16 cellular contexts compared by ENCODE assay signal in genomic region chr22:36551096-36551495, GRCh38. TPM values are rescaled to one million over a fixed set of nuclear protein-coding genes. Genes with fewer than 3 reads are reported as not detected.
DNase-seq lines count a peak whose midpoint lies in the region; ATAC-seq and TF ChIP-seq lines count a peak whose summit lies in the region.
"Had no signal": no experiment of that assay in that cellular context is flagged by ENCODE, and none has a peak within 500 bp of the region (broad histone marks: within the 10 kb centered on the region; RNA-seq: fewer than 3 reads in every experiment).

No MANE protein-coding gene starts in this region.

- H3K9me3 Mint-ChIP-seq in glutamatergic neuron (ENCODE audit: unreplicated experiment) (peaks cover 4% of the 10 kb centered on the region), natural killer cell (no peaks in the 10 kb centered on the region)
- H3K9me3 Mint-ChIP-seq in stimulated activated memory B cell treated with anti-CD40 and anti-IgM and Interleukin-4, amounts not matched to agents 10 μg/mL and 1 μg/mL and 100 μg/mL, for 72 hours = no peaks in the 10 kb centered on the region
- H3K9me3 Mint-ChIP-seq: CD4-positive, CD25-positive, alpha-beta regulatory T cell; H9 had no signal

- no peaks in the 10 kb centered on the region for H3K36me3 ChIP-seq in HEK293 (ENCODE audit: control insufficient read depth in 2 of 2, insufficient read depth in 1 of 2, low read length in 2 of 2)

- no peak overlapping the region for H3K27ac ChIP-seq in HEK293 (ENCODE audit: extremely low read depth, low read depth, low read length)
- H3K27ac ChIP-seq: HL-60 had no signal

- no peak for DNase-seq in glutamatergic neuron
- no peak for DNase-seq in DMS79 treated with DMSO at 0.1 percent for 48 hours (lab: John Stamatoyannopoulos, UW)
- DNase-seq in NCI-H345 treated with DMSO at 0.1 percent for 48 hours (lab: John Stamatoyannopoulos, UW; ENCODE audit: unreplicated experiment) = no peak
- DNase-seq in natural killer cell = no peak
- DNase-seq: ACHN; C1 segment of cervical spinal cord; CD4-positive, CD25-positive, alpha-beta regulatory T cell; CD8-positive, alpha-beta memory T cell; DMS 273 treated with DMSO at 0.1 percent for 48 hours; DMS53; H9 had no signal

- intact Hi-C loops in natural killer cell (cut with micrococcal nuclease) = no loop called here

- H3K4me3 Mint-ChIP-seq in glutamatergic neuron (ENCODE audit: unreplicated experiment) (no peak overlapping the region), natural killer cell (no peak overlapping the region)
- no peak overlapping the region for H3K4me3 Mint-ChIP-seq in stimulated activated memory B cell treated with anti-CD40 and anti-IgM and Interleukin-4, amounts not matched to agents 10 μg/mL and 1 μg/mL and 100 μg/mL, for 72 hours
- H3K4me3 Mint-ChIP-seq: CD4-positive, CD25-positive, alpha-beta regulatory T cell; CD8-positive, alpha-beta memory T cell; H9 had no signal

- H3K9me3 ChIP-seq in HEK293 (ENCODE audit: control insufficient read depth, insufficient read depth, low read depth, low read length) = no peaks in the 10 kb centered on the region

- H3K4me1 ChIP-seq in HEK293 (ENCODE audit: control insufficient read depth, insufficient read depth, low read length) = no peaks in the 10 kb centered on the region

- CTCF ChIA-PET in HEK293 (lab: Yijun Ruan, JAX) = interaction anchor here (0.6 to 3.1 kb wide), 6 partner anchors 207 to 787 kb away, joined by 3 to 18 read pairs (median 4); no protein-coding TSS in a partner anchor

- H3K4me1 Mint-ChIP-seq in glutamatergic neuron (ENCODE audit: low read depth, unreplicated experiment) (peaks cover 26% of the 10 kb centered on the region), natural killer cell (peaks cover 0 to 3% of the 10 kb centered on the region in 2 donors)
- peaks cover 53% of the 10 kb centered on the region for H3K4me1 Mint-ChIP-seq in stimulated activated memory B cell treated with anti-CD40 and anti-IgM and Interleukin-4, amounts not matched to agents 10 μg/mL and 1 μg/mL and 100 μg/mL, for 72 hours
- H3K4me1 Mint-ChIP-seq: CD8-positive, alpha-beta memory T cell had no signal

- H3K36me3 Mint-ChIP-seq in glutamatergic neuron (ENCODE audit: unreplicated experiment) (no peaks in the 10 kb centered on the region), natural killer cell (no peaks in the 10 kb centered on the region)
- H3K36me3 Mint-ChIP-seq in stimulated activated memory B cell treated with anti-CD40 and anti-IgM and Interleukin-4, amounts not matched to agents 10 μg/mL and 1 μg/mL and 100 μg/mL, for 72 hours = no peaks in the 10 kb centered on the region
- H3K36me3 Mint-ChIP-seq: CD4-positive, CD25-positive, alpha-beta regulatory T cell had no signal

- peak overlapping the region; percentile 3 for H3K27ac Mint-ChIP-seq in glutamatergic neuron (ENCODE audit: unreplicated experiment)
- peak overlapping the region; percentile 14 for H3K27ac Mint-ChIP-seq in stimulated activated memory B cell treated with anti-CD40 and anti-IgM and Interleukin-4, amounts not matched to agents 10 μg/mL and 1 μg/mL and 100 μg/mL, for 72 hours
- no peak overlapping the region for H3K27ac Mint-ChIP-seq in natural killer cell
- H3K27ac Mint-ChIP-seq: CD4-positive, CD25-positive, alpha-beta regulatory T cell; CD8-positive, alpha-beta memory T cell; H9 had no signal

- TF ChIP-seq CTCF in HEK293 (tag by site-specific recombination; IDR thresholded peaks at IDR 0.05) (no peak), glutamatergic neuron (IDR thresholded peaks at IDR 0.05; ENCODE audit: partially characterized antibody, unreplicated experiment) (no peak), natural killer cell (IDR thresholded peaks at IDR 0.05) (no peak)

- POLR2A ChIA-PET in HEK293 (lab: Yijun Ruan, JAX) = interaction anchor here (1.3 kb wide), 1 partner anchor 225 kb away, joined by 3 read pairs; the partner anchor contains the start of gene IFT27

- ATAC-seq in stimulated activated memory B cell treated with anti-CD40 and anti-IgM and Interleukin-4, amounts not matched to agents 10 μg/mL and 1 μg/mL and 100 μg/mL, for 72 hours = no peak
- no peak for ATAC-seq in HG03159 (IDR thresholded peaks at IDR 0.05; ENCODE audit: unreplicated experiment)
- no peak for ATAC-seq in natural killer cell
- ATAC-seq: K562 had no signal

- no peak overlapping the region for H3K4me3 ChIP-seq in HEK293 (ENCODE audit: low read depth, low read length)
- H3K4me3 ChIP-seq: K562 had no signal

- H3K27me3 Mint-ChIP-seq in glutamatergic neuron (ENCODE audit: unreplicated experiment) = peaks cover 14% of the 10 kb centered on the region
- H3K27me3 Mint-ChIP-seq in stimulated activated memory B cell treated with anti-CD40 and anti-IgM and Interleukin-4, amounts not matched to agents 10 μg/mL and 1 μg/mL and 100 μg/mL, for 72 hours = no peaks in the 10 kb centered on the region
- H3K27me3 Mint-ChIP-seq in natural killer cell (ENCODE audit: low read depth in 2 of 2) = peaks cover 22 to 29% of the 10 kb centered on the region in 2 donors

TF ChIP-seq in HEK293, 187 proteins besides CTCF, POLR2A, EP300 and RAD21:
- TF ChIP-seq ZNF362 (tag by site-specific recombination; IDR thresholded peaks at IDR 0.05) = no peak
- TF ChIP-seq SP3 (tag by site-specific recombination; IDR thresholded peaks at IDR 0.05) = no peak
- TF ChIP-seq ZNF155 (tag by site-specific recombination; IDR thresholded peaks at IDR 0.05) = no peak
- peak; percentile 100 for TF ChIP-seq ZBTB17 (tag by site-specific recombination; IDR thresholded peaks at IDR 0.05)
- TF ChIP-seq ZNF366 (tag by site-specific recombination; conservative IDR thresholded peaks at IDR 0.05) = peak; percentile 84
TF ChIP-seq in HEK293: peak in this region for 2.

RNA-seq across cellular contexts. Expression of gene EIF3D, which starts 22.1 kb away (rescaled TPM):
- 143 TPM for total RNA-seq in glutamatergic neuron (ENCODE audit: unreplicated experiment)
- 100 to 1,000 TPM; 205 to 251 (median 215) TPM for total RNA-seq in natural killer cell

RNA-seq across cellular contexts. Expression of gene FOXRED2, which starts 44.3 kb away (rescaled TPM):
- 41.6 TPM for total RNA-seq in glutamatergic neuron (ENCODE audit: unreplicated experiment)
- total RNA-seq in natural killer cell = 1 to 10 TPM; 1.7 to 2.0 (median 1.9) TPM

Comparison
In these comparisons a context has a peak if more than half of its experiments do, and no peak if none do; other contexts are left out.
1. H3K27ac Mint-ChIP-seq: peak in glutamatergic neuron (single experiment) and stimulated activated memory B cell treated with anti-CD40 and anti-IgM and Interleukin-4, amounts not matched to agents 10 μg/mL and 1 μg/mL and 100 μg/mL, for 72 hours (single experiment); none in natural killer cell (0 of 2).
2. RNA of gene FOXRED2, which starts 44.3 kb away (total RNA-seq): 41.6 TPM in glutamatergic neuron (single experiment); 1.7 to 2.0 TPM in natural killer cell; every median in the first group is over 10 times any median in the second.